In the genomic region with DNA sequence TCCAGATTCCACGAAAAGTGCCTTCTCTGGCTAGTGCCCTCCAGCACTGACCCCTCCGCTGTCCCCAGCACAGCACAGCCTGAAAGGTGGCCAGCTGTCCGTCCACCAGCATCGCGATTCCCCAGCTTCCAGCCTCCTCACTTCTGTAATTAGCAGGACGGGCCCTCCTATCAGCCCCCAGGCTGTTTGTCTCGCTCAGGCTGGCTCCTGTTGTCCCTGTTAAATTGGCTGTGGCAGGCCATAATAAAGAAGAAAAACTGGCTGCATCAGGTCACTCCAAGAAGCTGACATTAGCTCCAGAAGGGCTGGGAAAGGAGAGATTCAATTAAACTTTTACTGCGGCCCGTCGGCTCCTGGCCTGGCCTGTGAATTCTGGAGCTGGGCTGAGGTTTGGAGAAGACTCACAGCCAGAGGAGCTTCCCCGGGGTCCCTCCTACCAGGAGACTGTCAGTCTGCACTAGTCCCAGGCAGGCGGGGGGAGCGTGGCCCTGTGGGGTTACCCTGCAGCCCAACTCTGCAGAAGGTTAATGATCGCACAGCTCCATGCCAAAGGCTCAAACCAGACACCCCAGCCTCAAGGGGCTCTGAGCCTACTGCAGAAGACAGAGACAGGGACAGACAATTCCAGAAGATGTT, we compare ENCODE assay signal across 2 cellular contexts.
TF ChIP-seq lines count a peak whose summit lies in the region.

No MANE protein-coding gene starts in this region.

TF ChIP-seq in SK-N-SH, 30 proteins besides CTCF, POLR2A, EP300 and RAD21 (continued from another document):
- peak; percentile 46; the same call in 1 of the 2 replicates for TF ChIP-seq GATA2 (CRISPR knock-in tag; IDR thresholded peaks at IDR 0.05)
- TF ChIP-seq, protein P1, sequence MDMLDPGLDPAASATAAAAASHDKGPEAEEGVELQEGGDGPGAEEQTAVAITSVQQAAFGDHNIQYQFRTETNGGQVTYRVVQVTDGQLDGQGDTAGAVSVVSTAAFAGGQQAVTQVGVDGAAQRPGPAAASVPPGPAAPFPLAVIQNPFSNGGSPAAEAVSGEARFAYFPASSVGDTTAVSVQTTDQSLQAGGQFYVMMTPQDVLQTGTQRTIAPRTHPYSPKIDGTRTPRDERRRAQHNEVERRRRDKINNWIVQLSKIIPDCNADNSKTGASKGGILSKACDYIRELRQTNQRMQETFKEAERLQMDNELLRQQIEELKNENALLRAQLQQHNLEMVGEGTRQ (IDR thresholded peaks at IDR 0.05; ENCODE audit: borderline replicate concordance, low read depth, low read length), result no peak
- TF ChIP-seq TAF1 (IDR thresholded peaks at IDR 0.05; ENCODE audit: borderline replicate concordance, low read depth, low read length), result no peak
- TF ChIP-seq POLR2AphosphoS5 (IDR thresholded peaks at IDR 0.05; ENCODE audit: low read depth, low read length), result no peak
- TF ChIP-seq CHD2 (IDR thresholded peaks at IDR 0.05; ENCODE audit: low read length, partially characterized antibody), result peak; percentile 25

TF ChIP-seq in WTC11, 78 proteins besides CTCF, POLR2A, EP300 and RAD21:
- TF ChIP-seq, protein P2, sequence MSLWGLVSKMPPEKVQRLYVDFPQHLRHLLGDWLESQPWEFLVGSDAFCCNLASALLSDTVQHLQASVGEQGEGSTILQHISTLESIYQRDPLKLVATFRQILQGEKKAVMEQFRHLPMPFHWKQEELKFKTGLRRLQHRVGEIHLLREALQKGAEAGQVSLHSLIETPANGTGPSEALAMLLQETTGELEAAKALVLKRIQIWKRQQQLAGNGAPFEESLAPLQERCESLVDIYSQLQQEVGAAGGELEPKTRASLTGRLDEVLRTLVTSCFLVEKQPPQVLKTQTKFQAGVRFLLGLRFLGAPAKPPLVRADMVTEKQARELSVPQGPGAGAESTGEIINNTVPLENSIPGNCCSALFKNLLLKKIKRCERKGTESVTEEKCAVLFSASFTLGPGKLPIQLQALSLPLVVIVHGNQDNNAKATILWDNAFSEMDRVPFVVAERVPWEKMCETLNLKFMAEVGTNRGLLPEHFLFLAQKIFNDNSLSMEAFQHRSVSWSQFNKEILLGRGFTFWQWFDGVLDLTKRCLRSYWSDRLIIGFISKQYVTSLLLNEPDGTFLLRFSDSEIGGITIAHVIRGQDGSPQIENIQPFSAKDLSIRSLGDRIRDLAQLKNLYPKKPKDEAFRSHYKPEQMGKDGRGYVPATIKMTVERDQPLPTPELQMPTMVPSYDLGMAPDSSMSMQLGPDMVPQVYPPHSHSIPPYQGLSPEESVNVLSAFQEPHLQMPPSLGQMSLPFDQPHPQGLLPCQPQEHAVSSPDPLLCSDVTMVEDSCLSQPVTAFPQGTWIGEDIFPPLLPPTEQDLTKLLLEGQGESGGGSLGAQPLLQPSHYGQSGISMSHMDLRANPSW (CRISPR knock-in tag; conservative IDR thresholded peaks at IDR 0.05; ENCODE audit: low read depth), result no peak
- TF ChIP-seq, protein P3, sequence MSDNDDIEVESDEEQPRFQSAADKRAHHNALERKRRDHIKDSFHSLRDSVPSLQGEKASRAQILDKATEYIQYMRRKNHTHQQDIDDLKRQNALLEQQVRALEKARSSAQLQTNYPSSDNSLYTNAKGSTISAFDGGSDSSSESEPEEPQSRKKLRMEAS (CRISPR knock-in tag; IDR thresholded peaks at IDR 0.05), result no peak
- TF ChIP-seq FOXP1 (CRISPR knock-in tag; IDR thresholded peaks at IDR 0.05; ENCODE audit: borderline replicate concordance) (no peak), IRF2 (CRISPR knock-in tag; IDR thresholded peaks at IDR 0.05; ENCODE audit: borderline replicate concordance, low read depth) (no peak), ZNF416 (CRISPR knock-in tag; IDR thresholded peaks at IDR 0.05) (no peak), NR1H2 (CRISPR knock-in tag; IDR thresholded peaks at IDR 0.05) (no peak), FOXJ3 (CRISPR knock-in tag; IDR thresholded peaks at IDR 0.05; ENCODE audit: borderline replicate concordance) (no peak), NFATC4 (CRISPR knock-in tag; IDR thresholded peaks at IDR 0.05) (no peak)
- TF ChIP-seq, protein P4, sequence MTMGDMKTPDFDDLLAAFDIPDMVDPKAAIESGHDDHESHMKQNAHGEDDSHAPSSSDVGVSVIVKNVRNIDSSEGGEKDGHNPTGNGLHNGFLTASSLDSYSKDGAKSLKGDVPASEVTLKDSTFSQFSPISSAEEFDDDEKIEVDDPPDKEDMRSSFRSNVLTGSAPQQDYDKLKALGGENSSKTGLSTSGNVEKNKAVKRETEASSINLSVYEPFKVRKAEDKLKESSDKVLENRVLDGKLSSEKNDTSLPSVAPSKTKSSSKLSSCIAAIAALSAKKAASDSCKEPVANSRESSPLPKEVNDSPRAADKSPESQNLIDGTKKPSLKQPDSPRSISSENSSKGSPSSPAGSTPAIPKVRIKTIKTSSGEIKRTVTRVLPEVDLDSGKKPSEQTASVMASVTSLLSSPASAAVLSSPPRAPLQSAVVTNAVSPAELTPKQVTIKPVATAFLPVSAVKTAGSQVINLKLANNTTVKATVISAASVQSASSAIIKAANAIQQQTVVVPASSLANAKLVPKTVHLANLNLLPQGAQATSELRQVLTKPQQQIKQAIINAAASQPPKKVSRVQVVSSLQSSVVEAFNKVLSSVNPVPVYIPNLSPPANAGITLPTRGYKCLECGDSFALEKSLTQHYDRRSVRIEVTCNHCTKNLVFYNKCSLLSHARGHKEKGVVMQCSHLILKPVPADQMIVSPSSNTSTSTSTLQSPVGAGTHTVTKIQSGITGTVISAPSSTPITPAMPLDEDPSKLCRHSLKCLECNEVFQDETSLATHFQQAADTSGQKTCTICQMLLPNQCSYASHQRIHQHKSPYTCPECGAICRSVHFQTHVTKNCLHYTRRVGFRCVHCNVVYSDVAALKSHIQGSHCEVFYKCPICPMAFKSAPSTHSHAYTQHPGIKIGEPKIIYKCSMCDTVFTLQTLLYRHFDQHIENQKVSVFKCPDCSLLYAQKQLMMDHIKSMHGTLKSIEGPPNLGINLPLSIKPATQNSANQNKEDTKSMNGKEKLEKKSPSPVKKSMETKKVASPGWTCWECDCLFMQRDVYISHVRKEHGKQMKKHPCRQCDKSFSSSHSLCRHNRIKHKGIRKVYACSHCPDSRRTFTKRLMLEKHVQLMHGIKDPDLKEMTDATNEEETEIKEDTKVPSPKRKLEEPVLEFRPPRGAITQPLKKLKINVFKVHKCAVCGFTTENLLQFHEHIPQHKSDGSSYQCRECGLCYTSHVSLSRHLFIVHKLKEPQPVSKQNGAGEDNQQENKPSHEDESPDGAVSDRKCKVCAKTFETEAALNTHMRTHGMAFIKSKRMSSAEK (CRISPR knock-in tag; IDR thresholded peaks at IDR 0.05; ENCODE audit: borderline replicate concordance), result no peak
